Comparison of ENCODE assay signal across 8 cellular contexts in the genomic region with DNA sequence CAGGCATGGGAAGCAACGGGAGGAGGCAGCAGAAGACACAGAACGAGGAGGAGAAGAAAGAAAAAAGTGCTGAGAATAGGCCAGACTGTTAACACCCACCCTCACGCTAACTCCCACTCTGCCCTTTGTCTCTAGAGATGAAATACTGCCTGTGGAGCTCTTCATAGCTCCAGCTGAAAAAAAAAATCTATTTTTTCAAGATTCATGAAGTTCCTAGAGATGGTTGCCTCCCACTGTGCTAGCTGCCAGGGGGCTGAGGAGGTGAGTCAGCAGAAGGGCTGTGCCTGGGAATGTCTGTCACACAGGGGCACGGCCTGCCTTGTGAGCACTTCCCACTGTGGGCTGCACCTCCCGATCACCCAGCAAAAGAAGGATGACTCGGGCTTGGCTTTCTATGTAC. TPM values are rescaled to one million over a fixed set of nuclear protein-coding genes. Genes with fewer than 3 reads are reported as not detected.
A peak's percentile ranks its signal among the peaks of the same experiment; 100 is the strongest.
DNase-seq lines count a peak whose midpoint lies in the region; ATAC-seq and TF ChIP-seq lines count a peak whose summit lies in the region.

No MANE protein-coding gene starts in this region.

- no peak for TF ChIP-seq CTCF in progenitor cell of endocrine pancreas (IDR thresholded peaks at IDR 0.05; ENCODE audit: unreplicated experiment)

- H3K27ac Mint-ChIP-seq in progenitor cell of endocrine pancreas = peak overlapping the region; percentile 53

- H3K4me1 Mint-ChIP-seq in progenitor cell of endocrine pancreas (ENCODE audit: low read depth) = peaks cover 9% of the 10 kb centered on the region

- peak; percentile 80 for DNase-seq in ELR (ENCODE audit: low read depth)
- peak; percentile 15 for DNase-seq in UCSD-AML1 (lab: John Stamatoyannopoulos, UW; ENCODE audit: unreplicated experiment)
- peak; percentile 80 for DNase-seq in cardiac septum (ENCODE audit: low spot score)
- DNase-seq in progenitor cell of endocrine pancreas (ENCODE audit: low spot score, unreplicated experiment) = no peak
- DNase-seq in NCI-H187 treated with DMSO at 0.1 percent for 48 hours (lab: John Stamatoyannopoulos, UW) = no peak

- H3K27me3 Mint-ChIP-seq in progenitor cell of endocrine pancreas = no peaks in the 10 kb centered on the region

- peaks cover 14% of the 10 kb centered on the region for H3K36me3 Mint-ChIP-seq in progenitor cell of endocrine pancreas (ENCODE audit: insufficient read depth)

- no peak overlapping the region for H3K4me3 Mint-ChIP-seq in progenitor cell of endocrine pancreas (ENCODE audit: low read depth)

- ATAC-seq in GM21367 (IDR thresholded peaks at IDR 0.05; ENCODE audit: unreplicated experiment) (no peak), HG03135 (IDR thresholded peaks at IDR 0.05; ENCODE audit: unreplicated experiment) (no peak), HG03378 (IDR thresholded peaks at IDR 0.05; ENCODE audit: unreplicated experiment) (no peak)

- H3K9me3 Mint-ChIP-seq in progenitor cell of endocrine pancreas (ENCODE audit: low read depth) = no peaks in the 10 kb centered on the region

- intact Hi-C loops in cardiac septum (cut with DNase I) = no loop called here

RNA-seq across cellular contexts. Expression of a gene that starts 44.3 kb away (rescaled TPM):
- total RNA-seq in cardiac septum (32.2 TPM), progenitor cell of endocrine pancreas (212 and 216 TPM in 2 replicates)

Comparison
In these comparisons a context has a peak if more than half of its experiments do, and no peak if none do; other contexts are left out.
1. DNase-seq: peak in ELR (single experiment), UCSD-AML1 (single experiment) and cardiac septum (single experiment); none in progenitor cell of endocrine pancreas (single experiment) and NCI-H187 treated with DMSO at 0.1 percent for 48 hours (single experiment).